Comparison of ENCODE assay signal across 8 cellular contexts in the genomic region with DNA sequence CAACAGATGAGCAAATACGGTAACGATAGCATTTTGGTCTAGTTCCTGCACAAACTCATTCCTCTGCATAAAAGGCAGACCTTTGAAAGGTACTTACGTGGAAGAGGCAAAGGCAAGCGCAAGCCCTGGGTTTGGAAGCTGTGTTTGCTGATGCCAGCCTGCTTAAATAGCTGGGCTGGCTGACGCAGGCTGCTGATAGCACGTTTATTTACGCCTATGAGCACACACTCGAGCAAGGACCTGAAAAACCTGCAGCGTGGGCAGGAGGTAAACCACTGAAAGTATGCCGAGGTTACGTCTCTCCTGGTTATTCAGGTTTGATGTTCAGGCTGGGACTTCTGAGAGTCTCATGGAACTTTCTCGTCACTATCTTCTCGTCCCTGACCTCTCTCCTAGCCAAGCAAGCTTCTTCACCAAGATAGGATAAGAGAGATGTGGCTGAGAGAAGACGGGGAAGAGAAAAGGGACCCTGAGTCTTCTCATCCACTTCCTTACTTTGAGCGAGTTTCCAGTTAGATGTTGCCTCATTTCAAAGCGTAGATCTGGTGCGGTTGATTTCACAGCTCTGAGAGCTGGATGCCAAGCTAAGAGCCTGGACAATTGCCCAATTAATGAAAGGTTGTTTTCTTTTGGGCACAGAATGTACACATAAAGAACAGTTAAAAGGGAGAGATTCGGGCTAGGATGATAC. TPM values are rescaled to one million over a fixed set of nuclear protein-coding genes. Genes with fewer than 3 reads are reported as not detected.
DNase-seq lines count a peak whose midpoint lies in the region; ATAC-seq lines count a peak whose summit lies in the region.

A gene with protein sequence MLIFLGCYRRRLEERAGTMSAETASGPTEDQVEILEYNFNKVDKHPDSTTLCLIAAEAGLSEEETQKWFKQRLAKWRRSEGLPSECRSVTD (minus strand): TSS at position 139 of the 691 bp plus-strand sequence. CDS start 23,480 bp downstream, outside the sequence.

- H3K27ac ChIP-seq in CD4-positive, alpha-beta memory T cell (ENCODE audit: low read depth, low read length): no peak within 1 kb of the TSS
- peak within 1 kb of the TSS; percentile 31 for H3K27ac ChIP-seq in angular gyrus (ENCODE audit: low read depth, low read length)

- peaks cover 12 to 18% (median 14%) of the 10 kb centered on the region in 4 donors for H3K4me1 Mint-ChIP-seq in CD4-positive, alpha-beta memory T cell

- POLR2A ChIA-PET in CD4-positive, alpha-beta memory T cell (lab: Charles Lee; ENCODE audit: partially characterized antibody): interaction anchor here (1.7 kb wide), 1 partner anchor 26 kb away, joined by 3 read pairs; no protein-coding TSS in a partner anchor

- ATAC-seq in HG02610 (IDR thresholded peaks at IDR 0.05; ENCODE audit: unreplicated experiment): peak; percentile 94
- peak; percentile 94 for ATAC-seq in stimulated activated naive CD8-positive, alpha-beta T cell treated with anti-CD3 and anti-CD28 coated beads, Interleukin-15, Interleukin-2, amounts not matched to agents 100 U/mL and 50 U/mL, for 24 hours

- H3K9me3 ChIP-seq in CD4-positive, alpha-beta memory T cell (ENCODE audit: control insufficient read depth in 1 of 2, low read length in 2 of 2): no peaks in the 10 kb centered on the region

- no peaks in the 10 kb centered on the region for H3K9me3 Mint-ChIP-seq in CD4-positive, alpha-beta memory T cell

- peak within 1 kb of the TSS in 5 of 7 donors; percentile 15 to 84 (median 37) for H3K27ac Mint-ChIP-seq in CD4-positive, alpha-beta memory T cell

- peak in 4 of 5 donors; percentile 21 to 41 (median 36) for DNase-seq in CD4-positive, alpha-beta memory T cell
- peak; percentile 31 for DNase-seq in SW480 (ENCODE audit: low spot score)
- DNase-seq in medulla oblongata (ENCODE audit: extremely low spot score): peak; percentile 42
- peak; percentile 77 for DNase-seq in stimulated activated naive CD8-positive, alpha-beta T cell treated with anti-CD3 and anti-CD28 coated beads, Interleukin-15, Interleukin-2, amounts not matched to agents 100 U/mL and 50 U/mL, for 24 hours
- DNase-seq in AG20443 (ENCODE audit: low spot score): no peak
- DNase-seq in NCI-H2196 treated with DMSO at 0.1 percent for 48 hours (lab: John Stamatoyannopoulos, UW; ENCODE audit: unreplicated experiment): no peak

- CTCF ChIA-PET in CD4-positive, alpha-beta memory T cell (lab: Charles Lee; ENCODE audit: partially characterized antibody): no interaction called here

- no peaks in the 10 kb centered on the region for H3K36me3 Mint-ChIP-seq in CD4-positive, alpha-beta memory T cell

- intact Hi-C loops in CD4-positive, alpha-beta memory T cell (cut with micrococcal nuclease): no loop called here

- peaks cover 9% of the 10 kb centered on the region for H3K4me1 ChIP-seq in CD4-positive, alpha-beta memory T cell (ENCODE audit: insufficient read depth, low read length)

- no peaks in the 10 kb centered on the region for H3K27me3 ChIP-seq in CD4-positive, alpha-beta memory T cell (ENCODE audit: insufficient read depth, low read length)

- peaks cover 22 to 26% of the 10 kb centered on the region in 2 donors for H3K27me3 Mint-ChIP-seq in CD4-positive, alpha-beta memory T cell

- peak within 1 kb of the TSS in 1 of 2 donors; percentile 24 for H3K4me3 ChIP-seq in CD4-positive, alpha-beta memory T cell (ENCODE audit: low read length in 2 of 2)

- H3K36me3 ChIP-seq in CD4-positive, alpha-beta memory T cell (ENCODE audit: insufficient read depth, low read length): no peaks in the 10 kb centered on the region

- H3K4me3 Mint-ChIP-seq in CD4-positive, alpha-beta memory T cell: peak within 1 kb of the TSS; percentile 63 to 80 (median 72)

RNA-seq across cellular contexts. Expression of the gene that starts here (rescaled TPM):
- total RNA-seq in CD4-positive, alpha-beta memory T cell: 10 to 100 TPM; 16.9 to 19.3 TPM
- polyA plus RNA-seq in CD4-positive, alpha-beta memory T cell: 100 to 1,000 TPM; 128 to 163 TPM

Comparison
In these comparisons a context has a peak if more than half of its experiments do, and no peak if none do; other contexts are left out.
1. DNase-seq: peak in CD4-positive, alpha-beta memory T cell (4 of 5), SW480 (single experiment), medulla oblongata (single experiment) and stimulated activated naive CD8-positive, alpha-beta T cell treated with anti-CD3 and anti-CD28 coated beads, Interleukin-15, Interleukin-2, amounts not matched to agents 100 U/mL and 50 U/mL, for 24 hours (single experiment); none in AG20443 (single experiment) and NCI-H2196 treated with DMSO at 0.1 percent for 48 hours (single experiment).